In genomic region chr17:81923302-81924260, GRCh38 we compare ENCODE assay signal across 1 cellular context.
TF ChIP-seq lines count a peak whose summit lies in the region.

No MANE protein-coding gene starts in this region.

TF ChIP-seq in endothelial cell of umbilical vein, 7 proteins besides CTCF, POLR2A, EP300 and RAD21:
- TF ChIP-seq EZH2 (IDR thresholded peaks at IDR 0.05; ENCODE audit: borderline replicate concordance, low read depth, low read length, severe bottlenecking) (no peak), POLR2AphosphoS5 (IDR thresholded peaks at IDR 0.05; ENCODE audit: insufficient read depth, low read depth, low read length) (no peak), MYC (IDR thresholded peaks at IDR 0.05; ENCODE audit: low read depth, low read length) (no peak), GATA2 (IDR thresholded peaks at IDR 0.05; ENCODE audit: insufficient read depth, insufficient read length, low read depth, low read length) (no peak), FOS (IDR thresholded peaks at IDR 0.05; ENCODE audit: borderline replicate concordance, insufficient read depth, low read length) (no peak), JUN (IDR thresholded peaks at IDR 0.05; ENCODE audit: borderline replicate concordance, insufficient read depth, insufficient read length, low read depth) (no peak), MAX (IDR thresholded peaks at IDR 0.05; ENCODE audit: insufficient read depth, insufficient read length) (no peak)
